Comparison of ENCODE assay signal across 27 cellular contexts in the genomic region with DNA sequence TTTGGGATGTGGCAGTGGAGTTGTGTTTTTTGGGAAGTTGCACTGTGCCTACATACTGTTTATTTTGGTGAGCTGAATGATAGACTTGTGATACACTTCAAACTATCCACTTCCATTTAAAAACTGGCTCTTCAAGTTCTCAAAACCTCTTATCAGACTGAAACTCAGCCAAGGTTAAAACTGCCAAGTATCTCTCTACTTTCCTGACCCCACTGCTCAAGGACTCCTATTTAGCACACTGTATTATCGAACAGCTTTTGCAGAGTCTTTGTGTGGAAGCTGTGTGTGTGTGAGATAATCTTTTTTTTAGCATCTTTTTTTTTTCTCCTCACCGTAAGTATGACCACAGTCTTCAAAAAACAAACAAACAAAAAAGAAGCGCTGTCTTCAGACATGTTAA.
"Had no signal": no experiment of that assay in that cellular context is flagged by ENCODE, and none has a peak within 500 bp of the region (broad histone marks: within the 10 kb centered on the region; RNA-seq: fewer than 3 reads in every experiment).

No MANE protein-coding gene starts in this region.

- H3K36me3 Mint-ChIP-seq: brain, neural progenitor cell had no signal

- H3K36me3 ChIP-seq: ascending aorta, gastrocnemius medialis, neural progenitor cell, uterus had no signal

- H3K4me3 ChIP-seq: ascending aorta, gastrocnemius medialis, lower lobe of right lung, neural progenitor cell, testis, uterus had no signal

- ATAC-seq: effector memory CD8-positive, alpha-beta T cell; gastrocnemius medialis; left colon; natural killer cell; stimulated activated naive CD8-positive, alpha-beta T cell treated with anti-CD3 and anti-CD28 coated beads, Interleukin-15, Interleukin-2, amounts not matched to agents 100 U/mL and 50 U/mL, for 24 hours; T-helper 17 cell had no signal

- H3K9me3 ChIP-seq: ascending aorta, gastrocnemius medialis, lower lobe of right lung, testis, uterus had no signal

- H3K27me3 ChIP-seq: ascending aorta, gastrocnemius medialis, neural progenitor cell, testis, uterus had no signal

- H3K4me1 ChIP-seq: ascending aorta, gastrocnemius medialis, lower lobe of right lung, neural progenitor cell, uterus had no signal

- DNase-seq: activated CD4-positive, alpha-beta T cell treated with anti-CD3 and anti-CD28 coated beads for 4 hours; activated CD4-positive, alpha-beta T cell treated with anti-CD3 and anti-CD28 coated beads, Interleukin-2, amount 50 U/mL, for 4 hours; activated effector memory CD4-positive, alpha-beta T cell treated with Interleukin-2 at 50 U/mL for 16 hours; activated naive CD4-positive, alpha-beta T cell treated with anti-CD3 and anti-CD28 coated beads for 36 hours; activated naive CD8-positive, alpha-beta T cell treated with anti-CD3 and anti-CD28 coated beads for 36 hours; caudate nucleus; cortex of kidney; effector memory CD8-positive, alpha-beta T cell; gastrocnemius medialis; glutamatergic neuron; hippocampal formation; left colon; lower lobe of right lung; mesenchymal stem cell; natural killer cell; right cardiac atrium; stimulated activated CD4-positive, alpha-beta T cell treated with anti-CD3 and anti-CD28 coated beads, Interleukin-15, amount 100 ng/mL, for 24 hours; stimulated activated CD4-positive, alpha-beta T cell treated with anti-CD3 and anti-CD28 coated beads, Interleukin-2, amount 100 ng/mL, for 24 hours; stimulated activated naive CD8-positive, alpha-beta T cell treated with anti-CD3 and anti-CD28 coated beads, Interleukin-15, Interleukin-2, amounts not matched to agents 100 U/mL and 50 U/mL, for 24 hours; T-helper 17 cell; T1000; testis; trophoblast cell; uterus had no signal

- H3K27ac ChIP-seq: ascending aorta, gastrocnemius medialis, lower lobe of right lung, neural progenitor cell, testis, uterus had no signal

- H3K4me3 Mint-ChIP-seq: activated naive CD4-positive, alpha-beta T cell treated with anti-CD3 and anti-CD28 coated beads for 36 hours; activated naive CD8-positive, alpha-beta T cell treated with anti-CD3 and anti-CD28 coated beads for 36 hours; brain; effector memory CD8-positive, alpha-beta T cell; natural killer cell; neural progenitor cell; T-helper 17 cell had no signal

- H3K9me3 Mint-ChIP-seq: activated naive CD4-positive, alpha-beta T cell treated with anti-CD3 and anti-CD28 coated beads for 36 hours; activated naive CD8-positive, alpha-beta T cell treated with anti-CD3 and anti-CD28 coated beads for 36 hours; effector memory CD8-positive, alpha-beta T cell; natural killer cell; neural progenitor cell had no signal

- H3K27ac Mint-ChIP-seq: activated naive CD4-positive, alpha-beta T cell treated with anti-CD3 and anti-CD28 coated beads for 36 hours; activated naive CD8-positive, alpha-beta T cell treated with anti-CD3 and anti-CD28 coated beads for 36 hours; brain; natural killer cell; neural progenitor cell; T-helper 17 cell had no signal

- H3K4me1 Mint-ChIP-seq: activated naive CD8-positive, alpha-beta T cell treated with anti-CD3 and anti-CD28 coated beads for 36 hours; brain; neural progenitor cell had no signal
